ENCODE assay signal across 24 cellular contexts in the genomic region with DNA sequence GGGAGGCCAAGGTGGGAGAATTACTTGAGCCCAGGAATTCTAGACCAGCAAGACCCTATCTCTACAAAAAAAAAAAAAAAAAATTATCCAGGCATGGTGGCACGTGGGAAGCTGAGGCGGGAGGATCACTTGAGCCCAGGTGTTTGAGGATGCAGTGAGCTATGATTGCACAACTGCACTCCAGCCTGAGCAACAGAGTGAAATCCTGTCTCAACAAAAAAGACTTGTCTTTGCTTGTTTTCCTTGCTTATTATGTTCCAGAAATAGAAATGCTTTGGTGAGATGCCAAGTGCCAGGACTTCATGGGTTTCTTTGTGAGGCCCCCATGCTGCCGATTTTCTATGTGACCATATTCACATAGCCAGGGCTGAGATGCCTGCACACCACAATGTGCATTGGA. TPM values are rescaled to one million over a fixed set of nuclear protein-coding genes. Genes with fewer than 3 reads are reported as not detected.
"Had no signal": no experiment of that assay in that cellular context is flagged by ENCODE, and none has a peak within 500 bp of the region (broad histone marks: within the 10 kb centered on the region; RNA-seq: fewer than 3 reads in every experiment).

No MANE protein-coding gene starts in this region.

- H3K4me3 ChIP-seq: body of pancreas, prostate gland had no signal

- H3K9me3 Mint-ChIP-seq: activated CD4-positive, alpha-beta T cell treated with anti-CD3 and anti-CD28 coated beads, Interleukin-2, amount 10 ng/mL, durations not matched to agents 24 days and 14 days; neural crest cell had no signal

- H3K4me1 Mint-ChIP-seq: activated CD4-positive, alpha-beta T cell treated with anti-CD3 and anti-CD28 coated beads, Interleukin-2, amount 10 ng/mL, durations not matched to agents 24 days and 14 days; neural crest cell; WTC11 had no signal

- H3K4me1 ChIP-seq: body of pancreas, prostate gland had no signal

- H3K27ac Mint-ChIP-seq: activated CD4-positive, alpha-beta T cell treated with anti-CD3 and anti-CD28 coated beads, Interleukin-2, amount 10 ng/mL, durations not matched to agents 24 days and 14 days; activated CD8-positive, alpha-beta T cell treated with anti-CD3 and anti-CD28 coated beads, Interleukin-2, amount 10 ng/mL, durations not matched to agents 7 days and 5 days; activated naive CD8-positive, alpha-beta T cell; stimulated activated naive CD8-positive, alpha-beta T cell treated with anti-CD3 and anti-CD28 coated beads, Interleukin-15, Interleukin-2, amounts not matched to agents 100 ng/mL and 50 ng/mL, for 24 hours; WTC11 had no signal

- H3K9me3 ChIP-seq: body of pancreas, prostate gland had no signal

- H3K27me3 ChIP-seq: body of pancreas had no signal

- FAIRE-seq: endothelial cell of umbilical vein, frontal cortex, TTC549 had no signal

- H3K36me3 Mint-ChIP-seq: activated naive CD8-positive, alpha-beta T cell had no signal

- H3K4me3 Mint-ChIP-seq: activated CD4-positive, alpha-beta T cell treated with anti-CD3 and anti-CD28 coated beads, Interleukin-2, amount 10 ng/mL, durations not matched to agents 24 days and 14 days; activated CD8-positive, alpha-beta T cell treated with anti-CD3 and anti-CD28 coated beads, Interleukin-2, amount 10 ng/mL, durations not matched to agents 7 days and 5 days; activated naive CD8-positive, alpha-beta T cell; neural crest cell; stimulated activated naive CD8-positive, alpha-beta T cell treated with anti-CD3 and anti-CD28 coated beads, Interleukin-15, Interleukin-2, amounts not matched to agents 100 ng/mL and 50 ng/mL, for 24 hours; WTC11 had no signal

- ATAC-seq: activated CD8-positive, alpha-beta T cell treated with anti-CD3 and anti-CD28 coated beads, Interleukin-2, amount 10 ng/mL, durations not matched to agents 7 days and 5 days; right cardiac atrium; WTC11 had no signal

- H3K36me3 ChIP-seq: prostate gland had no signal

- H3K27ac ChIP-seq: body of pancreas, prostate gland had no signal

- DNase-seq: activated CD4-positive, alpha-beta T cell treated with anti-CD3 and anti-CD28 coated beads, Interleukin-2, amount 10 ng/mL, durations not matched to agents 24 days and 14 days; activated CD8-positive, alpha-beta memory T cell treated with anti-CD3 and anti-CD28 coated beads, Interleukin-2, amount 50 U/mL, for 4 hours; activated CD8-positive, alpha-beta T cell treated with anti-CD3 and anti-CD28 coated beads, Interleukin-2, amount 10 ng/mL, durations not matched to agents 7 days and 5 days; activated gamma-delta T cell treated with Interleukin-2 at 50 U/mL for 16 hours; amniotic stem cell; body of pancreas; effector CD8-positive, alpha-beta T cell; head of caudate nucleus; kidney glomerular epithelial cell; right cardiac atrium had no signal

RNA-seq across cellular contexts. Expression of gene DCDC2C, which starts 9.0 kb away (rescaled TPM):
- total RNA-seq: activated CD4-positive, alpha-beta T cell treated with anti-CD3 and anti-CD28 coated beads, Interleukin-2, amount 10 ng/mL, durations not matched to agents 24 days and 14 days; activated CD8-positive, alpha-beta T cell treated with anti-CD3 and anti-CD28 coated beads, Interleukin-2, amount 10 ng/mL, durations not matched to agents 7 days and 5 days; body of pancreas; endothelial cell of umbilical vein; fibroblast of lung; liver; mesenteric fat pad; neural crest cell; osteoblast; right cardiac atrium; T-helper 2 cell treated with Interferon-gamma antibody and Interleukin-4, amounts not matched to agents 100 ng/mL and 5 ng/mL, for 36 hours; WTC11 had no signal
- polyA plus RNA-seq: endothelial cell of umbilical vein, fibroblast of lung, liver, right cardiac atrium had no signal

RNA-seq across cellular contexts. Expression of gene ALLC, which starts 54.4 kb away (rescaled TPM):
- total RNA-seq: activated CD4-positive, alpha-beta T cell treated with anti-CD3 and anti-CD28 coated beads, Interleukin-2, amount 10 ng/mL, durations not matched to agents 24 days and 14 days; activated CD8-positive, alpha-beta T cell treated with anti-CD3 and anti-CD28 coated beads, Interleukin-2, amount 10 ng/mL, durations not matched to agents 7 days and 5 days; body of pancreas; endothelial cell of umbilical vein; fibroblast of lung; mesenteric fat pad; neural crest cell; osteoblast; T-helper 2 cell treated with Interferon-gamma antibody and Interleukin-4, amounts not matched to agents 100 ng/mL and 5 ng/mL, for 36 hours; temporal lobe; WTC11 had no signal
- polyA plus RNA-seq: endothelial cell of umbilical vein, fibroblast of lung had no signal
